27 cellular contexts compared by ENCODE assay signal in genomic region chr14:82445810-82446575, GRCh38.
"Had no signal": no experiment of that assay in that cellular context is flagged by ENCODE, and none has a peak within 500 bp of the region (broad histone marks: within the 10 kb centered on the region; RNA-seq: fewer than 3 reads in every experiment).

No MANE protein-coding gene starts in this region.

- H3K9ac ChIP-seq: parathyroid adenoma had no signal

- H3K4me3 ChIP-seq: heart left ventricle, left ventricle myocardium inferior, lung, psoas muscle, right atrium auricular region, right lobe of liver, smooth muscle cell, suprapubic skin, thoracic aorta, tibial artery, upper lobe of right lung had no signal

- H3K4me2 ChIP-seq: smooth muscle cell had no signal

- H3K9me3 Mint-ChIP-seq: nephron progenitor cell had no signal

- H3K27ac ChIP-seq: heart left ventricle, left ventricle myocardium inferior, parathyroid adenoma, psoas muscle, right atrium auricular region, right lobe of liver, suprapubic skin, thoracic aorta, tibial artery, upper lobe of right lung had no signal

- H3K27me3 Mint-ChIP-seq: memory B cell; naive B cell; stimulated activated memory B cell treated with anti-CD40 and anti-IgM and Interleukin-4, amounts not matched to agents 10 μg/mL and 1 μg/mL and 100 μg/mL, for 72 hours; stimulated activated naive CD8-positive, alpha-beta T cell treated with anti-CD3 and anti-CD28 coated beads, Interleukin-15, amount 100 ng/mL, for 72 hours had no signal

- H3K4me3 Mint-ChIP-seq: immature natural killer cell; memory B cell; naive B cell; natural killer cell; nephron progenitor cell; stimulated activated memory B cell treated with anti-CD40 and anti-IgM and Interleukin-4, amounts not matched to agents 10 μg/mL and 1 μg/mL and 100 μg/mL, for 72 hours; stimulated activated naive CD8-positive, alpha-beta T cell treated with anti-CD3 and anti-CD28 coated beads, Interleukin-15, amount 100 ng/mL, for 72 hours had no signal

- H3K79me2 ChIP-seq: parathyroid adenoma had no signal

- H3K36me3 ChIP-seq: heart left ventricle, left ventricle myocardium inferior, right atrium auricular region, right lobe of liver, suprapubic skin, thoracic aorta, tibial artery, upper lobe of right lung had no signal

- DNase-seq: heart left ventricle; immature natural killer cell; islet precursor cell; left ventricle myocardium inferior; naive B cell; natural killer cell; nephron progenitor cell; nucleus accumbens; psoas muscle; right lobe of liver; stimulated activated CD4-positive, alpha-beta T cell treated with anti-CD3 and anti-CD28 coated beads, Interleukin-1b, Interleukin-23, amount 100 ng/mL, for 48 hours; stimulated activated CD4-positive, alpha-beta T cell treated with anti-CD3 and anti-CD28 coated beads, Interleukin-2, amount 100 ng/mL, for 48 hours; stimulated activated CD4-positive, alpha-beta T cell treated with anti-CD3 and anti-CD28 coated beads, Interleukin-4, amount 100 ng/mL, for 4 hours; stimulated activated CD8-positive, alpha-beta memory T cell treated with anti-CD3 and anti-CD28 coated beads, Interleukin-4, amount 100 ng/mL, for 48 hours; stimulated activated naive CD4-positive, alpha-beta T cell treated with Interleukin-2 at 50 U/mL for 16 hours; stimulated activated naive CD8-positive, alpha-beta T cell treated with anti-CD3 and anti-CD28 coated beads, Interleukin-15, amount 100 ng/mL, for 72 hours; tibial artery; trophoblast cell; upper lobe of right lung had no signal

- H3K4me1 Mint-ChIP-seq: immature natural killer cell; memory B cell; naive B cell; natural killer cell; nephron progenitor cell; stimulated activated memory B cell treated with anti-CD40 and anti-IgM and Interleukin-4, amounts not matched to agents 10 μg/mL and 1 μg/mL and 100 μg/mL, for 72 hours; stimulated activated naive CD8-positive, alpha-beta T cell treated with anti-CD3 and anti-CD28 coated beads, Interleukin-15, amount 100 ng/mL, for 72 hours had no signal

- H2AFZ ChIP-seq: parathyroid adenoma had no signal

- H3K36me3 Mint-ChIP-seq: immature natural killer cell; memory B cell; naive B cell; stimulated activated memory B cell treated with anti-CD40 and anti-IgM and Interleukin-4, amounts not matched to agents 10 μg/mL and 1 μg/mL and 100 μg/mL, for 72 hours had no signal

- H3K4me1 ChIP-seq: heart left ventricle, left ventricle myocardium inferior, parathyroid adenoma, psoas muscle, right atrium auricular region, right lobe of liver, suprapubic skin, tibial artery, upper lobe of right lung had no signal

- H3K9me3 ChIP-seq: heart left ventricle, left ventricle myocardium inferior, psoas muscle, right atrium auricular region, right lobe of liver, suprapubic skin, thoracic aorta, tibial artery, upper lobe of right lung had no signal

- H3K27me3 ChIP-seq: heart left ventricle, right atrium auricular region, right lobe of liver, suprapubic skin, tibial artery, upper lobe of right lung had no signal

- H3K27ac Mint-ChIP-seq: immature natural killer cell; memory B cell; naive B cell; natural killer cell; nephron progenitor cell; stimulated activated memory B cell treated with anti-CD40 and anti-IgM and Interleukin-4, amounts not matched to agents 10 μg/mL and 1 μg/mL and 100 μg/mL, for 72 hours; stimulated activated naive CD8-positive, alpha-beta T cell treated with anti-CD3 and anti-CD28 coated beads, Interleukin-15, amount 100 ng/mL, for 72 hours had no signal
